Comparison of ENCODE assay signal across 12 cellular contexts in the genomic region with DNA sequence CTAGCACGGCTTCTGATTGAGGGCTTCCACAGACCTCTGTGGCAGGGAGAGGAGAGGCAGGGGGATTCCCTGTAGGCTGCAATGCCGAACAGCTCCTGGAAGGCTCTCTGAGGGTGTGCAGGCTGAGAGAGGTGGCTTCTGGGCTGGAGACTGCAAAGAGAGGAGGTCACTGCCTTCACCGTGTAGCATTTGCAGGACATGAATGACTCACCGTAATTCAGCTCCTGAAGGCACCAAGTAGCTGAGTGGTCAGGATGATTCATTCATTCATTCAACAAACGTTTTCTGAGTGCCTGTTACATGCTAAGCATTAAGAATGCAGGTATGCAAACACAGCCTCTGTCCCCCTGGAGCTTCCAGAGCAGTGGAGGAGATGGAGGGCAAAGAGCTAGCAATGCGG. TPM values are rescaled to one million over a fixed set of nuclear protein-coding genes. Genes with fewer than 3 reads are reported as not detected.
DNase-seq lines count a peak whose midpoint lies in the region; ATAC-seq and TF ChIP-seq lines count a peak whose summit lies in the region.
"Had no signal": no experiment of that assay in that cellular context is flagged by ENCODE, and none has a peak within 500 bp of the region (broad histone marks: within the 10 kb centered on the region; RNA-seq: fewer than 3 reads in every experiment).

No MANE protein-coding gene starts in this region.

- CTCF ChIA-PET in Panc1 (lab: Charles Lee) = interaction anchor here (0.6 to 1.9 kb wide), 9 partner anchors 59 to 313 kb away, joined by 4 to 8 read pairs (median 5); no protein-coding TSS in a partner anchor

- POLR2A ChIA-PET in Panc1 (lab: Charles Lee) = no interaction called here

- ATAC-seq in Panc1 (peak; percentile 92), HG02763 (IDR thresholded peaks at IDR 0.05; ENCODE audit: unreplicated experiment) (no peak)

- H3K27ac ChIP-seq in Panc1 (ENCODE audit: low read length) = peak overlapping the region; percentile 81
- H3K27ac ChIP-seq in smooth muscle cell (ENCODE audit: low read depth) = no peak overlapping the region
- H3K27ac ChIP-seq: 22Rv1, skin epidermis had no signal

- H3K27me3 ChIP-seq in Panc1 (ENCODE audit: control insufficient read depth, insufficient read depth, low read length) (no peaks in the 10 kb centered on the region), smooth muscle cell (ENCODE audit: low read depth) (peaks cover 3% of the 10 kb centered on the region)

- H3K9ac ChIP-seq in smooth muscle cell (ENCODE audit: low read depth) = no peak overlapping the region

- BruUV-seq in Panc1 (replicated peaks; lab: Mats Ljungman, UMichigan) = no TSS peak

- H3K4me1 ChIP-seq in Panc1 (ENCODE audit: control insufficient read depth, insufficient read depth, low read length) (peaks cover 29% of the 10 kb centered on the region), smooth muscle cell (ENCODE audit: low read depth) (no peaks in the 10 kb centered on the region)

- in situ Hi-C loops in Panc1 (cut with HindIII; ENCODE audit: low pct_unique_long_range_greater_than_20kb, low sequenced_read_pairs) = no loop called here

- H3K4me2 ChIP-seq in smooth muscle cell = no peak overlapping the region

- H3K79me2 ChIP-seq in smooth muscle cell (ENCODE audit: low read depth) = no peaks in the 10 kb centered on the region

- DNase-seq in DMS53 (lab: John Stamatoyannopoulos, UW) = peak; percentile 11
- DNase-seq in DMS53 treated with DMSO at 0.1 percent for 48 hours (lab: John Stamatoyannopoulos, UW; ENCODE audit: unreplicated experiment) = no peak
- DNase-seq in Panc1 (ENCODE audit: low read depth, low spot score) = peak; percentile 76
- peak; percentile 93 for DNase-seq in epithelial cell of esophagus (ENCODE audit: low read depth)
- peak; percentile 52 for DNase-seq in skeletal muscle cell (ENCODE audit: low read depth)
- DNase-seq in smooth muscle cell (lab: John Stamatoyannopoulos, UW; ENCODE audit: unreplicated experiment) = no peak
- no peak for DNase-seq in SK-N-DZ (ENCODE audit: low spot score)
- DNase-seq: activated B cell treated with CpG ODN at 0.5 μM for 24 hours; activated effector memory CD4-positive, alpha-beta T cell treated with Interleukin-2 at 50 U/mL for 16 hours had no signal

- H3K36me3 ChIP-seq in Panc1 (ENCODE audit: control insufficient read depth, insufficient read depth, low read length) (no peaks in the 10 kb centered on the region), smooth muscle cell (ENCODE audit: low read depth) (no peaks in the 10 kb centered on the region)

- intact Hi-C loops in Panc1 (cut with micrococcal nuclease; ENCODE audit: unreplicated experiment) = loop anchor here (2.0 kb wide), 3 partner anchors 228 to 432 kb away; no protein-coding TSS in a partner anchor

- no peak for TF ChIP-seq CTCF in Panc1 (IDR thresholded peaks at IDR 0.05)
- no peak for TF ChIP-seq CTCF in epithelial cell of esophagus (IDR thresholded peaks at IDR 0.05; ENCODE audit: insufficient read depth, low read depth, low read length, missing control alignments)
- no peak for TF ChIP-seq CTCF in smooth muscle cell (IDR thresholded peaks at IDR 0.05; ENCODE audit: borderline replicate concordance, insufficient read depth, poor library complexity, severe bottlenecking)

- H3F3A ChIP-seq in smooth muscle cell (ENCODE audit: low read depth) = no peaks in the 10 kb centered on the region

- H3K4me3 ChIP-seq in Panc1 (ENCODE audit: low read depth in 2 of 2, low read length in 2 of 2) (peak overlapping the region in 1 of 2 experiments; percentile 50; a peak in 2 of 4 replicates), epithelial cell of esophagus (ENCODE audit: low read length) (no peak overlapping the region), skeletal muscle cell (ENCODE audit: low read depth, low read length) (no peak overlapping the region), smooth muscle cell (no peak overlapping the region)
- H3K4me3 ChIP-seq: skin epidermis had no signal

- H3K9me3 ChIP-seq in Panc1 (ENCODE audit: control insufficient read depth, insufficient read depth, low read depth, low read length) (no peaks in the 10 kb centered on the region), smooth muscle cell (replicated peaks; ENCODE audit: low read depth) (no peaks in the 10 kb centered on the region)

- no peak overlapping the region for H2AFZ ChIP-seq in smooth muscle cell (ENCODE audit: low read depth)

- WGBS in smooth muscle cell (ENCODE audit: low lambda C conversion rate) = 40% methylated on average over 6 of the region's 6 CpGs

- no peaks in the 10 kb centered on the region for H4K20me1 ChIP-seq in smooth muscle cell (ENCODE audit: low read depth)

RNA-seq across cellular contexts. Expression of a gene that starts 18.0 kb away (rescaled TPM):
- 151 TPM for total RNA-seq in Panc1 (2021; ENCODE audit: unreplicated experiment)
- 257 TPM for polyA plus RNA-seq in Panc1 (2012; ENCODE audit: insufficient read length)
- total RNA-seq in smooth muscle cell = 258 and 323 TPM in 2 replicates
- polyA plus RNA-seq in smooth muscle cell = 82.7 and 101 TPM in 2 replicates
- 449 and 520 TPM in 2 replicates for polyA plus RNA-seq in SK-N-DZ (2014; cell fraction: cytosol; rRNA removed)
- polyA plus RNA-seq in SK-N-DZ (2014; cell fraction: nucleus; rRNA removed) = 283 and 285 TPM in 2 replicates

RNA-seq across cellular contexts. Expression of a gene that starts 40.1 kb away (rescaled TPM):
- total RNA-seq in Panc1 (2021; ENCODE audit: unreplicated experiment) (37.7 TPM), smooth muscle cell (2.8 and 3.1 TPM in 2 replicates)
- polyA plus RNA-seq in Panc1 (2012; ENCODE audit: insufficient read length) = 24.4 TPM
- 4.2 and 5.2 TPM in 2 replicates for polyA plus RNA-seq in smooth muscle cell
- 15.8 and 17.4 TPM in 2 replicates for polyA plus RNA-seq in SK-N-DZ (2014; cell fraction: cytosol; rRNA removed)
- polyA plus RNA-seq in SK-N-DZ (2014; cell fraction: nucleus; rRNA removed) = 7.4 and 8.6 TPM in 2 replicates

Comparison
In these comparisons a context has a peak if more than half of its experiments do, and no peak if none do; other contexts are left out.
1. DNase-seq: peak in DMS53 (single experiment), Panc1 (single experiment), epithelial cell of esophagus (single experiment) and skeletal muscle cell (single experiment); none in DMS53 treated with DMSO at 0.1 percent for 48 hours (single experiment), smooth muscle cell (single experiment) and SK-N-DZ (single experiment).